25 cellular contexts compared by ENCODE assay signal in genomic region chr4:8258813-8259212, GRCh38. TPM values are rescaled to one million over a fixed set of nuclear protein-coding genes. Genes with fewer than 3 reads are reported as not detected.
"Had no signal": no experiment of that assay in that cellular context is flagged by ENCODE, and none has a peak within 500 bp of the region (broad histone marks: within the 10 kb centered on the region; RNA-seq: fewer than 3 reads in every experiment).

No MANE protein-coding gene starts in this region.

- H3K4me3 ChIP-seq: MG63, SJSA1 had no signal

- H3K4me2 ChIP-seq: KMS-11 had no signal

- H3K9ac ChIP-seq: KMS-11 had no signal

- ATAC-seq: activated CD8-positive, alpha-beta T cell treated with anti-CD3 and anti-CD28 coated beads, Interleukin-2, amount 10 ng/mL, durations not matched to agents 7 days and 5 days; activated T-cell treated with anti-CD3 and anti-CD28 coated beads, Interleukin-2, amount 50 U/mL, for 4 hours; PC-3; SK-N-SH treated with all-trans-retinoic acid at 6 μM for 48 hours had no signal

- H3K27ac ChIP-seq: KMS-11, SJSA1 had no signal

- H3K9me3 ChIP-seq: MG63, SJSA1 had no signal

- H3K27me3 ChIP-seq: MG63, SJSA1 had no signal

- FAIRE-seq: astrocyte, RCC 7860 had no signal

- H3K36me3 ChIP-seq: MG63, SJSA1 had no signal

- DNase-seq: activated CD4-positive, alpha-beta T cell treated with anti-CD3 and anti-CD28 coated beads for 48 hours; activated CD4-positive, alpha-beta T cell treated with anti-CD3 and anti-CD28 coated beads, Interleukin-2, amount 50 U/mL, for 4 hours; activated CD4-positive, CD25-positive, alpha-beta regulatory T cell treated with anti-CD3 and anti-CD28 coated beads, Interleukin-2, amount 50 U/mL, for 72 hours; activated CD8-positive, alpha-beta T cell treated with anti-CD3 and anti-CD28 coated beads, Interleukin-2, amount 10 ng/mL, durations not matched to agents 7 days and 5 days; activated effector memory CD4-positive, alpha-beta T cell treated with anti-CD3 and anti-CD28 coated beads, Interleukin-2, amount 50 U/mL, for 16 hours; activated naive CD4-positive, alpha-beta T cell treated with Interleukin-2 at 50 U/mL for 16 hours; activated T-cell treated with anti-CD3 and anti-CD28 coated beads, Interleukin-2, amount 50 U/mL, for 4 hours; amygdala; MG63; NCI-H1105; NCI-H1694; NCI-H2029; NCI-H2107; NCI-H345; NCI-H510A; NCI-H526 treated with DMSO at 0.1 percent for 48 hours; PC-3; SHP77; SW 1271 had no signal

RNA-seq across cellular contexts. Expression of gene HTRA3, which starts 10.7 kb away (rescaled TPM):
- total RNA-seq: activated CD8-positive, alpha-beta T cell treated with anti-CD3 and anti-CD28 coated beads, Interleukin-2, amount 10 ng/mL, durations not matched to agents 7 days and 5 days; activated T-cell treated with anti-CD3 and anti-CD28 coated beads, Interleukin-2, amount 50 U/mL, for 4 hours; T-helper 1 cell treated with Interleukin-12 subunit alpha and Interleukin-12 subunit beta and Interleukin-4 antibody, amounts not matched to agents 30 ng/mL and 1 ng/mL, for 36 hours had no signal
